Comparison of ENCODE assay signal across 1 cellular context in the genomic region with DNA sequence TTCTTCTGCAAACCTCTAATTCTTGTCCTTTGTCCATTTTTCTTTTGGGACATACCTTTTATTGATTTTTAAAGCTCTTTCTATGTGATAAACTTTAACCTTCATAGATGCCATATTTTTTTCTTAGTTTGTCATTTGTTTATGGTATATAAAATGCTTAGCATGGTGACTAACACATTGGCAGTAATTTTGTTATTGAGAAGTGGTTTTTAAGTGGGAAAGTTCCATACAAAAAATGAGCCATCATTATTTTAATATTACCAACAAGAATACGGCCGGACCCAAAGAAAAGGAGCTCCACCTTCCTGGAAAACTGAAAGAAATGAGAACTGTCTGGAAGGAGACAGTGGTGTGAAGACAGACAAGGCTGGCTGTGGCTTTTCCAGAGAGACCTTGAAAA.
TF ChIP-seq lines count a peak whose summit lies in the region.

No MANE protein-coding gene starts in this region.

TF ChIP-seq in IMR-90, 13 proteins besides CTCF, POLR2A, EP300 and RAD21 (continued from another document):
- TF ChIP-seq CHD1 (IDR thresholded peaks at IDR 0.05; ENCODE audit: low read depth, low read length) (no peak), MAZ (IDR thresholded peaks at IDR 0.05; ENCODE audit: borderline replicate concordance, low read depth, low read length) (no peak), BHLHE40 (IDR thresholded peaks at IDR 0.05; ENCODE audit: low read depth, low read length) (no peak), MXI1 (IDR thresholded peaks at IDR 0.05; ENCODE audit: borderline replicate concordance, low read depth, low read length) (no peak), RFX5 (IDR thresholded peaks at IDR 0.05; ENCODE audit: low read depth, low read length) (no peak), MAFK (IDR thresholded peaks at IDR 0.05; ENCODE audit: low read depth, low read length) (no peak), CEBPB (IDR thresholded peaks at IDR 0.05; ENCODE audit: low read depth, low read length) (no peak), RCOR1 (IDR thresholded peaks at IDR 0.05; ENCODE audit: insufficient replicate concordance, low read length) (no peak)
TF ChIP-seq in IMR-90: peak in this region for 0.
